In genomic region chr1:16250547-16251251, GRCh38 we compare ENCODE assay signal across 10 cellular contexts. TPM values are rescaled to one million over a fixed set of nuclear protein-coding genes. Genes with fewer than 3 reads are reported as not detected.
DNase-seq lines count a peak whose midpoint lies in the region; ATAC-seq and TF ChIP-seq lines count a peak whose summit lies in the region.
"Had no signal": no experiment of that assay in that cellular context is flagged by ENCODE, and none has a peak within 500 bp of the region (broad histone marks: within the 10 kb centered on the region; RNA-seq: fewer than 3 reads in every experiment).

No MANE protein-coding gene starts in this region.

- H3K27me3 ChIP-seq in prostate gland (replicated peaks; ENCODE audit: insufficient read depth): no peaks in the 10 kb centered on the region

- TF ChIP-seq POLR2A in prostate gland (IDR thresholded peaks at IDR 0.05): no peak

- H3K4me1 ChIP-seq in prostate gland (replicated peaks): peaks cover 16% of the 10 kb centered on the region

- peaks cover 0 to 5% of the 10 kb centered on the region in 2 donors for H3K36me3 ChIP-seq in prostate gland

- POLR2A ChIA-PET in AG04449 (lab: Yijun Ruan, JAX): no interaction called here
- POLR2A ChIA-PET in RWPE1 (lab: Yijun Ruan, JAX; ENCODE audit: low non-redundant PET): no interaction called here

- H3K27ac ChIP-seq in RWPE1 (peak overlapping the region; percentile 17; the same call in 1 of the 2 replicates), prostate gland (peak overlapping the region; percentile 83)

- no peaks in the 10 kb centered on the region for H3K9me3 ChIP-seq in prostate gland

- 76% methylated on average over 14 of the region's 14 CpGs for WGBS in prostate gland

- TF ChIP-seq CTCF in AG04449 (IDR thresholded peaks at IDR 0.05; ENCODE audit: insufficient read depth, low read length, missing control alignments) (no peak), RWPE1 (conservative IDR thresholded peaks at IDR 0.05; ENCODE audit: low read depth) (no peak), prostate gland (IDR thresholded peaks at IDR 0.05) (no peak)

- intact Hi-C loops in prostate gland (cut with DNase I): no loop called here

- no peak overlapping the region for H3K4me3 ChIP-seq in AG04449 (ENCODE audit: low read depth, low read length)
- no peak overlapping the region for H3K4me3 ChIP-seq in prostate gland

- DNase-seq in AG04449 (ENCODE audit: low read depth, low spot score): peak; percentile 36
- no peak for DNase-seq in RWPE1 (ENCODE audit: low spot score)
- peak; percentile 45 for DNase-seq in fibroblast of peridontal ligament (ENCODE audit: extremely low read depth)
- DNase-seq in prostate gland (ENCODE audit: low spot score): no peak
- DNase-seq in NCI-H2227 treated with DMSO at 0.1 percent for 48 hours (lab: John Stamatoyannopoulos, UW): no peak
- no peak for DNase-seq in AML-193 (lab: John Stamatoyannopoulos, UW)
- DNase-seq: kidney glomerular epithelial cell, nucleus accumbens had no signal

- CTCF ChIA-PET in AG04449 (lab: Yijun Ruan, JAX): interaction anchor here (1.2 kb wide), 1 partner anchor 46 kb away, joined by 3 read pairs; no protein-coding TSS in a partner anchor
- CTCF ChIA-PET in RWPE1 (lab: Yijun Ruan, JAX): no interaction called here

- no peak for ATAC-seq in GM21423 (IDR thresholded peaks at IDR 0.05; ENCODE audit: unreplicated experiment)
- ATAC-seq in HG03039 (IDR thresholded peaks at IDR 0.05; ENCODE audit: unreplicated experiment): no peak

RNA-seq across cellular contexts. Expression of gene CPLANE2, which starts 13.7 kb away (rescaled TPM):
- 10 to 100 TPM in 1 of 2 donors, 1 to 10 TPM in 1; 5.5 to 12.9 TPM for total RNA-seq in prostate gland

RNA-seq across cellular contexts. Expression of gene ARHGEF19, which starts 38.2 kb away (rescaled TPM):
- total RNA-seq in prostate gland: 10 to 100 TPM; 13.1 to 18.8 TPM

Comparison
In these comparisons a context has a peak if more than half of its experiments do, and no peak if none do; other contexts are left out.
1. DNase-seq: peak in AG04449 (single experiment) and fibroblast of peridontal ligament (single experiment); none in RWPE1 (single experiment), prostate gland (single experiment), NCI-H2227 treated with DMSO at 0.1 percent for 48 hours (single experiment) and AML-193 (0 of 2).